1 cellular context compared by ENCODE assay signal in the genomic region with DNA sequence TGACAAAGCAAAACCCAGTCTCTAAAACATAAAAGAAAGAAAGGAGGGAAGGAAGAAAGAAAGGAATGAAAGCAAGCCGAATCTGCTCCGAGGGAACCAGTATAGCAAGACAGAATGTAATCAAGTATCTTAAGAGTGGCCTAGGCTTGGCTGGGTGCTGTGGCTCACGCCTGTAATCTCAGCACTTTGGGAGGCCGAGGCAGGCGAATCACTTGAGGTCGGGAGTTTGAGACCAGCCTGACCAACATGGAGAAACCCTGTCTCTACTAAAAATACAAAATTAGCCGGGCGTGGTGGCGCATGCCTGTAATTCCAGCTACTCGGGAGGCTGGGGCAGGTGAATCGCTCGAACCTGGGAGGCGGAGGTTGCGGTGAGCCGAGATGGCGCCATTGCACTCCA.
A peak's percentile ranks its signal among the peaks of the same experiment; 100 is the strongest.
TF ChIP-seq lines count a peak whose summit lies in the region.

No MANE protein-coding gene starts in this region.

TF ChIP-seq in HEK293, 187 proteins besides CTCF, POLR2A, EP300 and RAD21:
- peak; percentile 45 for TF ChIP-seq ZNF366 (tag by site-specific recombination; conservative IDR thresholded peaks at IDR 0.05)
